In genomic region chr6:33746651-33747100, GRCh38 we compare ENCODE assay signal across 10 cellular contexts. TPM values are rescaled to one million over a fixed set of nuclear protein-coding genes. Genes with fewer than 3 reads are reported as not detected.
DNase-seq lines count a peak whose midpoint lies in the region; ATAC-seq lines count a peak whose summit lies in the region.
"Had no signal": no experiment of that assay in that cellular context is flagged by ENCODE, and none has a peak within 500 bp of the region (broad histone marks: within the 10 kb centered on the region; RNA-seq: fewer than 3 reads in every experiment).

IP6K3 (minus strand) TSS chr6:33746905; CDS start chr6:33735476, 11,429 bp downstream.

- POLR2A ChIA-PET in activated CD4-positive, alpha-beta memory T cell treated with anti-CD3 and anti-CD28 coated beads, Interleukin-2, amount 10 ng/mL, durations not matched to agents 7 days and 5 days (lab: Charles Lee): no interaction called here

- CTCF ChIA-PET in activated CD4-positive, alpha-beta memory T cell treated with anti-CD3 and anti-CD28 coated beads, Interleukin-2, amount 10 ng/mL, durations not matched to agents 7 days and 5 days (lab: Charles Lee): interaction anchor here (1.0 to 1.3 kb wide), 2 partner anchors 14 to 36 kb away, joined by 3 to 5 read pairs; partner anchors contain the start of gene UQCC2

- H3K4me1 Mint-ChIP-seq in activated CD4-positive, alpha-beta memory T cell treated with anti-CD3 and anti-CD28 coated beads, Interleukin-2, amount 10 ng/mL, durations not matched to agents 7 days and 5 days: no peaks in the 10 kb centered on the region

- peak in 13 of 14 donors; percentile 13 to 93 (median 78) for DNase-seq in C1 segment of cervical spinal cord (lab: John Stamatoyannopoulos, UW)
- DNase-seq in astrocyte of the hippocampus (ENCODE audit: low read depth, low spot score): peak; percentile 15
- peak; percentile 85 to 87 for DNase-seq in hippocampal formation (lab: John Stamatoyannopoulos, UW)
- DNase-seq in putamen (ENCODE audit: low spot score): peak; percentile 87
- DNase-seq in NCI-H2107 treated with DMSO at 0.1 percent for 48 hours (lab: John Stamatoyannopoulos, UW; ENCODE audit: unreplicated experiment): no peak
- DNase-seq in activated CD4-positive, alpha-beta memory T cell treated with anti-CD3 and anti-CD28 coated beads, Interleukin-2, amount 10 ng/mL, durations not matched to agents 7 days and 5 days: no peak
- DNase-seq: CD4-positive, alpha-beta memory T cell; NCI-H1105 treated with DMSO at 0.1 percent for 48 hours had no signal

- H3K36me3 Mint-ChIP-seq in activated CD4-positive, alpha-beta memory T cell treated with anti-CD3 and anti-CD28 coated beads, Interleukin-2, amount 10 ng/mL, durations not matched to agents 7 days and 5 days (ENCODE audit: low read depth): no peaks in the 10 kb centered on the region
- H3K36me3 Mint-ChIP-seq: CD4-positive, alpha-beta memory T cell had no signal

- ATAC-seq in GM19023 (IDR thresholded peaks at IDR 0.05; ENCODE audit: unreplicated experiment) (no peak), GM18520 (IDR thresholded peaks at IDR 0.05; ENCODE audit: unreplicated experiment) (no peak)

- H3K27me3 Mint-ChIP-seq in activated CD4-positive, alpha-beta memory T cell treated with anti-CD3 and anti-CD28 coated beads, Interleukin-2, amount 10 ng/mL, durations not matched to agents 7 days and 5 days: peaks cover 21% of the 10 kb centered on the region

- no peaks in the 10 kb centered on the region for H3K9me3 Mint-ChIP-seq in activated CD4-positive, alpha-beta memory T cell treated with anti-CD3 and anti-CD28 coated beads, Interleukin-2, amount 10 ng/mL, durations not matched to agents 7 days and 5 days
- H3K9me3 Mint-ChIP-seq: CD4-positive, alpha-beta memory T cell had no signal

- no peak within 1 kb of the TSS for H3K27ac Mint-ChIP-seq in activated CD4-positive, alpha-beta memory T cell treated with anti-CD3 and anti-CD28 coated beads, Interleukin-2, amount 10 ng/mL, durations not matched to agents 7 days and 5 days

- no peak within 1 kb of the TSS for H3K4me3 Mint-ChIP-seq in activated CD4-positive, alpha-beta memory T cell treated with anti-CD3 and anti-CD28 coated beads, Interleukin-2, amount 10 ng/mL, durations not matched to agents 7 days and 5 days
- H3K4me3 Mint-ChIP-seq: CD4-positive, alpha-beta memory T cell had no signal

RNA-seq across cellular contexts. Expression of gene IP6K3, which starts in this region (rescaled TPM):
- total RNA-seq in activated CD4-positive, alpha-beta memory T cell treated with anti-CD3 and anti-CD28 coated beads, Interleukin-2, amount 10 ng/mL, durations not matched to agents 7 days and 5 days: not detected
- total RNA-seq: CD4-positive, alpha-beta memory T cell had no signal

Comparison
In these comparisons a context has a peak if more than half of its experiments do, and no peak if none do; other contexts are left out.
1. DNase-seq: peak in C1 segment of cervical spinal cord (13 of 14), astrocyte of the hippocampus (single experiment), hippocampal formation (2 of 2) and putamen (single experiment); none in NCI-H2107 treated with DMSO at 0.1 percent for 48 hours (single experiment) and activated CD4-positive, alpha-beta memory T cell treated with anti-CD3 and anti-CD28 coated beads, Interleukin-2, amount 10 ng/mL, durations not matched to agents 7 days and 5 days (single experiment).